In genomic region chr5:78295035-78295961, GRCh38 we compare ENCODE assay signal across 8 cellular contexts. TPM values are rescaled to one million over a fixed set of nuclear protein-coding genes. Genes with fewer than 3 reads are reported as not detected.
DNase-seq lines count a peak whose midpoint lies in the region; ATAC-seq and TF ChIP-seq lines count a peak whose summit lies in the region.

No MANE protein-coding gene starts in this region.

- DNase-seq in GM10266 (ENCODE audit: extremely low spot score) = peak; percentile 24
- no peak for DNase-seq in NT2/D1 (ENCODE audit: low read depth, low spot score)
- DNase-seq in activated T-helper 1 cell treated with Interleukin-2 at 50 U/mL for 16 hours (ENCODE audit: low read depth) = peak; percentile 28
- DNase-seq in fibroblast of pulmonary artery (ENCODE audit: low read depth) = no peak
- DNase-seq in ovary = peak; percentile 12 to 54 (median 38)
- DNase-seq in tibial artery = peak; percentile 26 to 67
- no peak for DNase-seq in NCI-H128 (lab: John Stamatoyannopoulos, UW; ENCODE audit: unreplicated experiment)

- peak overlapping the region; percentile 81 for H3K4me3 ChIP-seq in NT2/D1 (ENCODE audit: insufficient read length, low read depth)
- H3K4me3 ChIP-seq in fibroblast of pulmonary artery (replicated peaks; ENCODE audit: low read depth, low read length) = peak overlapping the region; percentile 96
- peak overlapping the region; percentile 63 for H3K4me3 ChIP-seq in ovary
- H3K4me3 ChIP-seq in tibial artery = peak overlapping the region; percentile 86 to 90

- intact Hi-C loops in ovary (cut with DNase I) = loop anchor here in 1 of 4 donors (5.0 kb wide), 1 partner anchor 67 kb away; the partner anchor contains the start of gene SCAMP1
- intact Hi-C loops in tibial artery (cut with DNase I; ENCODE audit: low total_unique reads) = no loop called here

- TF ChIP-seq CTCF in GM10266 (IDR thresholded peaks at IDR 0.05; ENCODE audit: control insufficient read depth, insufficient read depth, low read depth, missing control alignments) (no peak), fibroblast of pulmonary artery (IDR thresholded peaks at IDR 0.05; ENCODE audit: low read length, missing control alignments) (peak; percentile 26), ovary (IDR thresholded peaks at IDR 0.05) (no peak), tibial artery (IDR thresholded peaks at IDR 0.05) (no peak)

- TF ChIP-seq POLR2A in ovary (IDR thresholded peaks at IDR 0.05) = no peak

- H3K27me3 ChIP-seq in NT2/D1 (ENCODE audit: insufficient read depth, insufficient read length) (peaks cover 8% of the 10 kb centered on the region), ovary (no peaks in the 10 kb centered on the region), tibial artery (no peaks in the 10 kb centered on the region)

- H3K9me3 ChIP-seq in NT2/D1 (ENCODE audit: insufficient read depth, low read length) = no peaks in the 10 kb centered on the region
- no peaks in the 10 kb centered on the region for H3K9me3 ChIP-seq in ovary
- no peaks in the 10 kb centered on the region for H3K9me3 ChIP-seq in tibial artery

- H3K36me3 ChIP-seq in NT2/D1 (ENCODE audit: insufficient read depth, insufficient read length, low read length) = no peaks in the 10 kb centered on the region
- no peaks in the 10 kb centered on the region for H3K36me3 ChIP-seq in ovary
- H3K36me3 ChIP-seq in tibial artery = no peaks in the 10 kb centered on the region

- H3K4me1 ChIP-seq in NT2/D1 (ENCODE audit: insufficient read depth, insufficient read length) = no peaks in the 10 kb centered on the region
- H3K4me1 ChIP-seq in ovary (ENCODE audit: insufficient read depth) = peaks cover 2% of the 10 kb centered on the region
- peaks cover 0 to 22% (median 8%) of the 10 kb centered on the region in 4 donors for H3K4me1 ChIP-seq in tibial artery

- WGBS in ovary, 3 donors = 2 to 3% (median 2%) methylated on average over 46 of the region's 46 CpGs

- TF ChIP-seq EP300 in ovary (IDR thresholded peaks at IDR 0.05) = no peak

- H3K27ac ChIP-seq in ovary = peak overlapping the region in 1 of 2 donors; percentile 36
- H3K27ac ChIP-seq in tibial artery = peak overlapping the region; percentile 86 to 89

- ATAC-seq in HG02642 (IDR thresholded peaks at IDR 0.05; ENCODE audit: poor library complexity, unreplicated experiment) = peak; percentile 25

- H3K9ac ChIP-seq in NT2/D1 (ENCODE audit: insufficient read length, low read depth) = peak overlapping the region; percentile 66

RNA-seq across cellular contexts. Expression of gene AP3B1, which starts 0.8 kb away (rescaled TPM):
- total RNA-seq in ovary = 10 to 100 TPM; 23.2 to 38.8 (median 28.5) TPM
- 10 to 100 TPM; 14.5 to 31.2 TPM for polyA plus RNA-seq in ovary

Comparison
In these comparisons a context has a peak if more than half of its experiments do, and no peak if none do; other contexts are left out.
1. DNase-seq: peak in GM10266 (single experiment), activated T-helper 1 cell treated with Interleukin-2 at 50 U/mL for 16 hours (single experiment), ovary (5 of 5) and tibial artery (2 of 2); none in NT2/D1 (single experiment), fibroblast of pulmonary artery (single experiment) and NCI-H128 (single experiment).
2. Peak in every context shown above with its lines, with median percentiles within 50 percentile points of each other: H3K4me3 ChIP-seq.